Comparison of ENCODE assay signal across 10 cellular contexts in genomic region chr9:74277532-74277931, GRCh38.
A peak's percentile ranks its signal among the peaks of the same experiment; 100 is the strongest.
DNase-seq lines count a peak whose midpoint lies in the region; ATAC-seq and TF ChIP-seq lines count a peak whose summit lies in the region.
"Had no signal": no experiment of that assay in that cellular context is flagged by ENCODE, and none has a peak within 500 bp of the region (broad histone marks: within the 10 kb centered on the region; RNA-seq: fewer than 3 reads in every experiment).

No MANE protein-coding gene starts in this region.

- H3K9me3 ChIP-seq in mammary epithelial cell (replicated peaks; ENCODE audit: insufficient read depth, low read length), result no peaks in the 10 kb centered on the region
- H3K9me3 ChIP-seq in aorta (ENCODE audit: control insufficient read depth, low read length), result no peaks in the 10 kb centered on the region
- H3K9me3 ChIP-seq: lower lobe of right lung had no signal

- WGBS in mammary epithelial cell (ENCODE audit: low coverage, missing lambda C conversion rate), result 32% methylated on average over 3 of the region's 3 CpGs
- WGBS in aorta, 2 donors, result 76 to 78% methylated on average over 3 of the region's 3 CpGs

- no peak overlapping the region for H2AFZ ChIP-seq in mammary epithelial cell (ENCODE audit: low read depth, low read length)

- H3K4me2 ChIP-seq in mammary epithelial cell (ENCODE audit: insufficient read depth, low read depth, low read length), result no peak overlapping the region

- H3K27ac Mint-ChIP-seq in T-helper 2 cell treated with Interferon-gamma antibody and Interleukin-4, amounts not matched to agents 5 μg/mL and 100 μg/mL, for 36 hours, result peak overlapping the region; percentile 34
- H3K27ac Mint-ChIP-seq: IgD-negative memory B cell had no signal

- no peak for TF ChIP-seq CTCF in GM13976 (IDR thresholded peaks at IDR 0.05; ENCODE audit: borderline replicate concordance, control extremely low read depth, extremely low read depth, insufficient read depth, missing control alignments)
- TF ChIP-seq CTCF in mammary epithelial cell (conservative IDR thresholded peaks at IDR 0.05 in 1 of 2, IDR thresholded peaks at IDR 0.05 in 1 of 2; ENCODE audit: extremely low read depth in 1 of 2, insufficient read depth in 1 of 2, low read depth in 1 of 2, low read length in 2 of 2), result no peak

- H3K4me3 Mint-ChIP-seq in T-helper 2 cell treated with Interferon-gamma antibody and Interleukin-4, amounts not matched to agents 5 μg/mL and 100 μg/mL, for 36 hours, result peak overlapping the region; percentile 34
- H3K4me3 Mint-ChIP-seq: IgD-negative memory B cell had no signal

- CTCF ChIA-PET in mammary epithelial cell (lab: Charles Lee; ENCODE audit: low non-redundant PET), result no interaction called here

- peaks cover 27% of the 10 kb centered on the region for H3K4me1 Mint-ChIP-seq in T-helper 2 cell treated with Interferon-gamma antibody and Interleukin-4, amounts not matched to agents 5 μg/mL and 100 μg/mL, for 36 hours (ENCODE audit: low read depth)
- H3K4me1 Mint-ChIP-seq: IgD-negative memory B cell had no signal

- no TSS peak for BruUV-seq in mammary epithelial cell (replicated peaks; lab: Mats Ljungman, UMichigan)

- no peaks in the 10 kb centered on the region for H4K20me1 ChIP-seq in mammary epithelial cell (ENCODE audit: insufficient read depth, low read length)

- H3K4me3 ChIP-seq in mammary epithelial cell (replicated peaks in 1 of 3; ENCODE audit: insufficient read depth in 1 of 3, low read depth in 2 of 3, low read length in 3 of 3) (no peak overlapping the region), aorta (ENCODE audit: low read length in 2 of 2) (no peak overlapping the region)
- H3K4me3 ChIP-seq: lower lobe of right lung had no signal

- H3K36me3 ChIP-seq in mammary epithelial cell (ENCODE audit: insufficient read depth, low read length), result no peaks in the 10 kb centered on the region
- no peaks in the 10 kb centered on the region for H3K36me3 ChIP-seq in aorta (ENCODE audit: control insufficient read depth in 1 of 2, insufficient read depth in 2 of 2, low read length in 1 of 2)
- H3K36me3 ChIP-seq: lower lobe of right lung had no signal

- H3K27ac ChIP-seq in mammary epithelial cell (ENCODE audit: insufficient read depth, low read depth, low read length) (no peak overlapping the region), aorta (ENCODE audit: low read depth in 1 of 2, low read length in 2 of 2) (no peak overlapping the region)
- H3K27ac ChIP-seq: lower lobe of right lung had no signal

- H3K4me1 ChIP-seq in mammary epithelial cell (ENCODE audit: insufficient read depth, low read length) (no peaks in the 10 kb centered on the region), aorta (ENCODE audit: control insufficient read depth in 1 of 2, insufficient read depth in 2 of 2, low read length in 2 of 2) (no peaks in the 10 kb centered on the region)
- H3K4me1 ChIP-seq: lower lobe of right lung had no signal

- H3K36me3 Mint-ChIP-seq in T-helper 2 cell treated with Interferon-gamma antibody and Interleukin-4, amounts not matched to agents 5 μg/mL and 100 μg/mL, for 36 hours (ENCODE audit: low read depth), result peaks cover 7% of the 10 kb centered on the region
- H3K36me3 Mint-ChIP-seq: IgD-negative memory B cell had no signal

- dilution Hi-C loops in mammary epithelial cell (cut with HindIII; ENCODE audit: low sequenced_read_pairs), result no loop called here

- no peak overlapping the region for H3K9ac ChIP-seq in mammary epithelial cell (ENCODE audit: insufficient read depth, low read length)

- H3K27me3 ChIP-seq in mammary epithelial cell (ENCODE audit: insufficient read depth, low read length) (no peaks in the 10 kb centered on the region), aorta (ENCODE audit: control insufficient read depth in 1 of 2, insufficient read depth in 2 of 2, low read length in 1 of 2) (no peaks in the 10 kb centered on the region)

- peaks cover 5% of the 10 kb centered on the region for H3K9me3 Mint-ChIP-seq in T-helper 2 cell treated with Interferon-gamma antibody and Interleukin-4, amounts not matched to agents 5 μg/mL and 100 μg/mL, for 36 hours

- no peaks in the 10 kb centered on the region for H3K79me2 ChIP-seq in mammary epithelial cell (ENCODE audit: insufficient read depth, low read length)

- peak; percentile 59 for DNase-seq in GM13976 (ENCODE audit: low spot score)
- DNase-seq in T-helper 2 cell treated with Interferon-gamma antibody and Interleukin-4, amounts not matched to agents 5 μg/mL and 100 μg/mL, for 36 hours (ENCODE audit: low spot score), result peak; percentile 73
- DNase-seq in mammary epithelial cell, result no peak
- DNase-seq in aorta, result no peak
- no peak for DNase-seq in NCI-H2029 treated with DMSO at 0.1 percent for 48 hours (lab: John Stamatoyannopoulos, UW)
- DNase-seq: lower lobe of right lung had no signal

- in situ Hi-C loops in GM13976 (cut with MboI; ENCODE audit: low sequenced_read_pairs, unreplicated experiment), result no loop called here
- in situ Hi-C loops in mammary epithelial cell (cut with MboI; ENCODE audit: low sequenced_read_pairs in 2 of 2), result no loop called here

- intact Hi-C loops in mammary epithelial cell (cut with micrococcal nuclease), result no loop called here
- intact Hi-C loops in aorta (cut with DNase I), result no loop called here

- ATAC-seq in GM19351 (IDR thresholded peaks at IDR 0.05; ENCODE audit: unreplicated experiment) (peak; percentile 90), HG02981 (IDR thresholded peaks at IDR 0.05; ENCODE audit: unreplicated experiment) (peak; percentile 96), aorta (ENCODE audit: low FRiP score) (no peak), esophagus mucosa (no peak)
- ATAC-seq: lower lobe of right lung had no signal

- no peaks in the 10 kb centered on the region for H3K27me3 Mint-ChIP-seq in T-helper 2 cell treated with Interferon-gamma antibody and Interleukin-4, amounts not matched to agents 5 μg/mL and 100 μg/mL, for 36 hours (ENCODE audit: low read depth)

Comparison
In these comparisons a context has a peak if more than half of its experiments do, and no peak if none do; other contexts are left out.
1. DNase-seq: peak in GM13976 (single experiment) and T-helper 2 cell treated with Interferon-gamma antibody and Interleukin-4, amounts not matched to agents 5 μg/mL and 100 μg/mL, for 36 hours (single experiment); none in mammary epithelial cell (single experiment), aorta (0 of 2) and NCI-H2029 treated with DMSO at 0.1 percent for 48 hours (single experiment).
2. ATAC-seq: peak in GM19351 (single experiment) and HG02981 (single experiment); none in aorta (single experiment) and esophagus mucosa (single experiment).